8 cellular contexts compared by ENCODE assay signal in genomic region chr6:118893095-118893881, GRCh38. TPM values are rescaled to one million over a fixed set of nuclear protein-coding genes. Genes with fewer than 3 reads are reported as not detected.
DNase-seq lines count a peak whose midpoint lies in the region; ATAC-seq and TF ChIP-seq lines count a peak whose summit lies in the region.

No MANE protein-coding gene starts in this region.

- intact Hi-C loops in Caco-2 (cut with micrococcal nuclease; ENCODE audit: unreplicated experiment) (no loop called here), gastrocnemius medialis (cut with DNase I; ENCODE audit: low total_unique reads) (loop anchor here (2.0 to 10.0 kb wide), 5 partner anchors 32 to 1218 kb away; partner anchors contain the start of genes CEP85L and NUS1)

- H3K27me3 ChIP-seq in Caco-2 (replicated peaks; ENCODE audit: control insufficient read depth, insufficient read depth, low read length), result no peaks in the 10 kb centered on the region
- no peaks in the 10 kb centered on the region for H3K27me3 ChIP-seq in NT2/D1 (ENCODE audit: insufficient read depth, insufficient read length)
- H3K27me3 ChIP-seq in adipocyte (replicated peaks; ENCODE audit: control insufficient read depth, insufficient read depth, low read length), result no peaks in the 10 kb centered on the region
- no peaks in the 10 kb centered on the region for H3K27me3 ChIP-seq in gastrocnemius medialis

- no peak for TF ChIP-seq CTCF in Caco-2 (IDR thresholded peaks at IDR 0.05; ENCODE audit: insufficient read depth in 1 of 2, low read depth in 1 of 2, low read length in 1 of 2, severe bottlenecking in 1 of 2, unreplicated experiment in 1 of 2)
- TF ChIP-seq CTCF in gastrocnemius medialis (IDR thresholded peaks at IDR 0.05 in 4 of 5, conservative IDR thresholded peaks at IDR 0.05 in 1 of 5), result no peak

- no peaks in the 10 kb centered on the region for H3K4me1 Mint-ChIP-seq in Caco-2 (ENCODE audit: low read depth, unreplicated experiment)

- POLR2A ChIA-PET in Caco-2 (lab: Charles Lee), result no interaction called here

- H3K4me1 ChIP-seq in Caco-2, result peaks cover 6% of the 10 kb centered on the region; the same call in 1 of the 2 replicates
- no peaks in the 10 kb centered on the region for H3K4me1 ChIP-seq in NT2/D1 (ENCODE audit: insufficient read depth, insufficient read length)
- peaks cover 20% of the 10 kb centered on the region for H3K4me1 ChIP-seq in adipocyte (ENCODE audit: control insufficient read depth, insufficient read depth, low read length)
- peaks cover 16 to 31% of the 10 kb centered on the region in 2 donors for H3K4me1 ChIP-seq in gastrocnemius medialis

- CTCF ChIA-PET in Caco-2 (lab: Charles Lee), result interaction anchor here (1.1 kb wide), 2 partner anchors 185 to 217 kb away, joined by 3 to 4 read pairs; no protein-coding TSS in a partner anchor

- in situ Hi-C loops in gastrocnemius medialis (cut with MboI; ENCODE audit: low sequenced_read_pairs in 4 of 4), result no loop called here

- H3K27ac Mint-ChIP-seq in Caco-2 (ENCODE audit: unreplicated experiment), result peak overlapping the region; percentile 98

- H3K9ac ChIP-seq in NT2/D1 (ENCODE audit: insufficient read length, low read depth), result peak overlapping the region; percentile 58
- peak overlapping the region; percentile 98 for H3K9ac ChIP-seq in adipocyte (ENCODE audit: low read length)

- no peaks in the 10 kb centered on the region for H3K9me3 Mint-ChIP-seq in Caco-2 (ENCODE audit: unreplicated experiment)

- H3K27ac ChIP-seq in gastrocnemius medialis, result peak overlapping the region; percentile 89 to 97 (median 92)

- peak; percentile 0 for ATAC-seq in GM19468 (IDR thresholded peaks at IDR 0.05; ENCODE audit: extremely low read depth, unreplicated experiment)
- ATAC-seq in gastrocnemius medialis, result peak; percentile 50 to 59
- ATAC-seq in HG03469 (IDR thresholded peaks at IDR 0.05; ENCODE audit: unreplicated experiment), result no peak

- H3K4me3 Mint-ChIP-seq in Caco-2 (ENCODE audit: unreplicated experiment), result peak overlapping the region; percentile 81

- no peak for TF ChIP-seq POLR2A in gastrocnemius medialis (IDR thresholded peaks at IDR 0.05)

- H3K36me3 Mint-ChIP-seq in Caco-2 (ENCODE audit: insufficient read depth, unreplicated experiment), result peaks cover 14% of the 10 kb centered on the region

- H3K27me3 Mint-ChIP-seq in Caco-2 (ENCODE audit: insufficient read depth, unreplicated experiment), result no peaks in the 10 kb centered on the region

- peak in 1 of 2 experiments; percentile 28 for DNase-seq in Caco-2
- peak in 60 of 76 experiments; percentile 21 to 89 (median 63) for DNase-seq in HUDEP-2 (lab: John Stamatoyannopoulos, UW; ENCODE audit: unreplicated experiment in 76 of 76)
- no peak for DNase-seq in NT2/D1 (ENCODE audit: low read depth, low spot score)
- peak; percentile 78 for DNase-seq in adipocyte (ENCODE audit: low read depth)
- peak; percentile 29 to 79 for DNase-seq in hippocampal formation (lab: John Stamatoyannopoulos, UW)
- peak in 1 of 2 donors; percentile 21 for DNase-seq in gastrocnemius medialis

- H3K36me3 ChIP-seq in Caco-2 (ENCODE audit: control insufficient read depth, insufficient read depth, low read length) (no peaks in the 10 kb centered on the region), NT2/D1 (ENCODE audit: insufficient read depth, insufficient read length, low read length) (no peaks in the 10 kb centered on the region), adipocyte (ENCODE audit: control insufficient read depth, insufficient read depth, low read length, severe bottlenecking) (no peaks in the 10 kb centered on the region), gastrocnemius medialis (no peaks in the 10 kb centered on the region)

- H3K9me3 ChIP-seq in Caco-2 (no peaks in the 10 kb centered on the region), NT2/D1 (ENCODE audit: insufficient read depth, low read length) (no peaks in the 10 kb centered on the region), adipocyte (ENCODE audit: control insufficient read depth, low read length) (no peaks in the 10 kb centered on the region), gastrocnemius medialis (no peaks in the 10 kb centered on the region)

- peak overlapping the region; percentile 95 for H3K4me3 ChIP-seq in Caco-2 (ENCODE audit: low read depth, low read length)
- peak overlapping the region; percentile 34 for H3K4me3 ChIP-seq in NT2/D1 (ENCODE audit: insufficient read length, low read depth)
- peak overlapping the region; percentile 97 for H3K4me3 ChIP-seq in adipocyte (ENCODE audit: low read length)
- H3K4me3 ChIP-seq in gastrocnemius medialis, result peak overlapping the region; percentile 69 to 86 (median 72)

- TSS peak; percentile 30 for BruUV-seq in Caco-2 (replicated peaks; lab: Mats Ljungman, UMichigan)

RNA-seq across cellular contexts. Expression of gene ASF1A, which starts 0.7 kb away (rescaled TPM):
- total RNA-seq in Caco-2 (2022) (21.9 and 22.5 TPM in 2 replicates), gastrocnemius medialis (10 to 100 TPM in 3 of 4 donors, 1 to 10 TPM in 1; 9.7 to 13.9 (median 11.0) TPM)

RNA-seq across cellular contexts. Expression of gene MCM9, which starts 41.7 kb away (rescaled TPM):
- total RNA-seq in Caco-2 (2022) (13.4 and 14.4 TPM in 2 replicates), gastrocnemius medialis (1 to 10 TPM; 3.5 to 6.9 (median 5.0) TPM)

Comparison
In these comparisons a context has a peak if more than half of its experiments do, and no peak if none do; other contexts are left out.
1. H3K4me3 ChIP-seq: peak in every context shown above with its lines; median percentile 97 in adipocyte; 95 in Caco-2; 72 in gastrocnemius medialis; 34 in NT2/D1.